Comparison of ENCODE assay signal across 33 cellular contexts in genomic region chr12:117235261-117235660, GRCh38.
"Had no signal": no experiment of that assay in that cellular context is flagged by ENCODE, and none has a peak within 500 bp of the region (broad histone marks: within the 10 kb centered on the region; RNA-seq: fewer than 3 reads in every experiment).

No MANE protein-coding gene starts in this region.

- H3K36me3 ChIP-seq: adrenal gland, esophagus squamous epithelium, gastroesophageal sphincter, heart right ventricle had no signal

- H3K27me3 ChIP-seq: body of pancreas had no signal

- H3K36me3 Mint-ChIP-seq: activated CD8-positive, alpha-beta memory T cell treated with anti-CD3 and anti-CD28 coated beads, Interleukin-2, amount 10 ng/mL, durations not matched to agents 7 days and 5 days; activated naive CD4-positive, alpha-beta T cell treated with anti-CD3 and anti-CD28 coated beads, Interleukin-2, amount 50 U/mL, for 24 hours; activated naive CD8-positive, alpha-beta T cell treated with anti-CD3 and anti-CD28 coated beads for 36 hours had no signal

- H3K9me3 ChIP-seq: adrenal gland, body of pancreas, esophagus squamous epithelium, gastroesophageal sphincter, heart right ventricle had no signal

- H3K27ac Mint-ChIP-seq: activated B cell treated with CpG ODN at 0.5 μM for 24 hours; activated CD8-positive, alpha-beta memory T cell treated with anti-CD3 and anti-CD28 coated beads, Interleukin-2, amount 10 ng/mL, durations not matched to agents 7 days and 5 days; activated CD8-positive, alpha-beta T cell treated with anti-CD3 and anti-CD28 coated beads for 36 hours; activated naive CD4-positive, alpha-beta T cell treated with anti-CD3 and anti-CD28 coated beads for 36 hours; activated naive CD4-positive, alpha-beta T cell treated with anti-CD3 and anti-CD28 coated beads, Interleukin-2, amount 50 U/mL, for 24 hours; activated naive CD8-positive, alpha-beta T cell treated with anti-CD3 and anti-CD28 coated beads for 36 hours; activated naive CD8-positive, alpha-beta T cell treated with anti-CD3 and anti-CD28 coated beads, Interleukin-2, amount 50 U/mL, for 24 hours; activated T-helper 1 cell treated with anti-CD3 and anti-CD28 coated beads, Interleukin-12 subunit alpha, Interleukin-12 subunit beta, Interleukin-2, Interleukin-4 antibody, amounts not matched to agents 30 ng/mL and 10 ng/mL and 1 ng/mL, durations not matched to agents 14 hours and 24 hours and 36 hours; activated T-helper 2 cell treated with anti-CD3 and anti-CD28 coated beads, Interferon-gamma antibody, Interleukin-2, Interleukin-4, amounts not matched to agents 10 μg/mL and 5 μg/mL and 100 μg/mL, durations not matched to agents 14 hours and 24 hours and 36 hours; effector memory CD8-positive, alpha-beta T cell had no signal

- H3K4me3 Mint-ChIP-seq: activated B cell treated with CpG ODN at 0.5 μM for 24 hours; activated CD8-positive, alpha-beta memory T cell treated with anti-CD3 and anti-CD28 coated beads, Interleukin-2, amount 10 ng/mL, durations not matched to agents 7 days and 5 days; activated CD8-positive, alpha-beta T cell treated with anti-CD3 and anti-CD28 coated beads for 36 hours; activated naive CD4-positive, alpha-beta T cell treated with anti-CD3 and anti-CD28 coated beads for 36 hours; activated naive CD4-positive, alpha-beta T cell treated with anti-CD3 and anti-CD28 coated beads, Interleukin-2, amount 50 U/mL, for 24 hours; activated naive CD8-positive, alpha-beta T cell treated with anti-CD3 and anti-CD28 coated beads for 36 hours; activated naive CD8-positive, alpha-beta T cell treated with anti-CD3 and anti-CD28 coated beads, Interleukin-2, amount 50 U/mL, for 24 hours; activated T-helper 1 cell treated with anti-CD3 and anti-CD28 coated beads, Interleukin-12 subunit alpha, Interleukin-12 subunit beta, Interleukin-2, Interleukin-4 antibody, amounts not matched to agents 30 ng/mL and 10 ng/mL and 1 ng/mL, durations not matched to agents 14 hours and 24 hours and 36 hours; effector memory CD8-positive, alpha-beta T cell had no signal

- ATAC-seq: activated CD4-positive, CD25-positive, alpha-beta regulatory T cell treated with anti-CD3 and anti-CD28 coated beads, Interleukin-2, amount 50 U/mL, for 24 hours; activated CD8-positive, alpha-beta memory T cell treated with anti-CD3 and anti-CD28 coated beads, Interleukin-2, amount 10 ng/mL, durations not matched to agents 7 days and 5 days; activated CD8-positive, alpha-beta T cell treated with anti-CD3 and anti-CD28 coated beads for 36 hours; activated naive CD8-positive, alpha-beta T cell treated with anti-CD3 and anti-CD28 coated beads, Interleukin-2, amount 50 U/mL, for 24 hours; body of pancreas; effector memory CD8-positive, alpha-beta T cell; gastroesophageal sphincter; heart right ventricle had no signal

- H3K4me1 Mint-ChIP-seq: activated B cell treated with CpG ODN at 0.5 μM for 24 hours; activated CD8-positive, alpha-beta memory T cell treated with anti-CD3 and anti-CD28 coated beads, Interleukin-2, amount 10 ng/mL, durations not matched to agents 7 days and 5 days; activated naive CD4-positive, alpha-beta T cell treated with anti-CD3 and anti-CD28 coated beads, Interleukin-2, amount 50 U/mL, for 24 hours; activated naive CD8-positive, alpha-beta T cell treated with anti-CD3 and anti-CD28 coated beads for 36 hours; activated naive CD8-positive, alpha-beta T cell treated with anti-CD3 and anti-CD28 coated beads, Interleukin-2, amount 50 U/mL, for 24 hours had no signal

- H3K4me3 ChIP-seq: adrenal gland, body of pancreas, esophagus squamous epithelium, gastroesophageal sphincter, heart right ventricle had no signal

- H3K4me1 ChIP-seq: adrenal gland, esophagus squamous epithelium, gastroesophageal sphincter, heart right ventricle had no signal

- H3K9me3 Mint-ChIP-seq: activated B cell treated with CpG ODN at 0.5 μM for 24 hours; activated CD8-positive, alpha-beta T cell treated with anti-CD3 and anti-CD28 coated beads for 36 hours; activated naive CD4-positive, alpha-beta T cell treated with anti-CD3 and anti-CD28 coated beads for 36 hours; activated naive CD4-positive, alpha-beta T cell treated with anti-CD3 and anti-CD28 coated beads, Interleukin-2, amount 50 U/mL, for 24 hours; activated naive CD8-positive, alpha-beta T cell treated with anti-CD3 and anti-CD28 coated beads for 36 hours; activated naive CD8-positive, alpha-beta T cell treated with anti-CD3 and anti-CD28 coated beads, Interleukin-2, amount 50 U/mL, for 24 hours; activated T-helper 1 cell treated with anti-CD3 and anti-CD28 coated beads, Interleukin-12 subunit alpha, Interleukin-12 subunit beta, Interleukin-2, Interleukin-4 antibody, amounts not matched to agents 30 ng/mL and 10 ng/mL and 1 ng/mL, durations not matched to agents 14 hours and 24 hours and 36 hours; activated T-helper 2 cell treated with anti-CD3 and anti-CD28 coated beads, Interferon-gamma antibody, Interleukin-2, Interleukin-4, amounts not matched to agents 10 μg/mL and 5 μg/mL and 100 μg/mL, durations not matched to agents 14 hours and 24 hours and 36 hours; effector memory CD8-positive, alpha-beta T cell had no signal

- DNase-seq: activated B cell treated with CpG ODN at 0.5 μM for 24 hours; activated CD4-positive, alpha-beta T cell treated with anti-CD3 and anti-CD28 coated beads for 48 hours; activated CD4-positive, alpha-beta T cell treated with anti-CD3 and anti-CD28 coated beads, Interleukin-2, amount 50 U/mL, for 1 hour; activated CD4-positive, alpha-beta T cell treated with anti-CD3 and anti-CD28 coated beads, Interleukin-2, amount 50 U/mL, for 48 hours; activated CD8-positive, alpha-beta memory T cell treated with anti-CD3 and anti-CD28 coated beads, Interleukin-2, amount 10 ng/mL, durations not matched to agents 7 days and 5 days; activated CD8-positive, alpha-beta memory T cell treated with anti-CD3 and anti-CD28 coated beads, Interleukin-2, amount 50 U/mL, for 4 hours; activated CD8-positive, alpha-beta T cell treated with anti-CD3 and anti-CD28 coated beads for 36 hours; activated effector memory CD4-positive, alpha-beta T cell treated with anti-CD3 and anti-CD28 coated beads, Interleukin-2, amount 50 U/mL, for 16 hours; activated naive CD4-positive, alpha-beta T cell treated with anti-CD3 and anti-CD28 coated beads for 36 hours; activated naive CD8-positive, alpha-beta T cell treated with anti-CD3 and anti-CD28 coated beads for 36 hours; activated naive CD8-positive, alpha-beta T cell treated with anti-CD3 and anti-CD28 coated beads, Interleukin-2, amount 50 U/mL, for 24 hours; activated T-cell treated with anti-CD3 and anti-CD28 coated beads, Interleukin-2, amount 50 U/mL, for 1 hour; activated T-cell treated with anti-CD3 and anti-CD28 coated beads, Interleukin-2, amount 50 U/mL, for 48 hours; adrenal gland; amygdala; aorta; body of pancreas; caudate nucleus; cortex of kidney; dermis blood vessel endothelial cell; effector CD4-positive, alpha-beta T cell; effector memory CD8-positive, alpha-beta T cell; esophagus squamous epithelium; foreskin melanocyte; heart right ventricle; T-helper 2 cell had no signal

- H3K27ac ChIP-seq: adrenal gland, body of pancreas, epithelial cell of prostate, esophagus squamous epithelium, gastroesophageal sphincter, heart right ventricle, VCaP had no signal
